7 cellular contexts compared by ENCODE assay signal in the genomic region with DNA sequence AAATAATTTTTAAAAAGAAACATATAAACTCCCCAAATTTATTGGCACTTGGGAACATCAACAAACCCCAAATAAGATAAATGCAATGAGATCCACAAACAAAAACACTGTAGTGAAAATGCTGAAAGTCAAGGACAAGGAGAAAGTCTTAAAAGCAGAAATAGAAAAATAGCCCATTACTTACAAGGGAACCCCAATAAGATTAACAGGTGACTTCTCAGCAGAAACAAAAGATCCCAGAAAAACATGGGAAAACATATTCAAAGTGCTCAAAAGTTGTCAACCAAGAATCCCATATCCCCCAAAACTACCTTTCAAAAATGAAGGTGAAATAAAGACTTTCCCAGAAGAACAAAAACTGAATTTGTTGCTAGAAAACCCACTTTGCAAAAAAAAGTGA.
"Had no signal": no experiment of that assay in that cellular context is flagged by ENCODE, and none has a peak within 500 bp of the region (broad histone marks: within the 10 kb centered on the region; RNA-seq: fewer than 3 reads in every experiment).

No MANE protein-coding gene starts in this region.

- FAIRE-seq: G401.6, GM12878, GM12891, GM12892, GM18507 had no signal

- DNase-seq: GDM1, GF-D8 had no signal

- H3K4me3 ChIP-seq: GM12878 had no signal

- ATAC-seq: GM12878 had no signal
